Comparison of ENCODE assay signal across 6 cellular contexts in genomic region chr21:27085387-27085786, GRCh38.
"Had no signal": no experiment of that assay in that cellular context is flagged by ENCODE, and none has a peak within 500 bp of the region (broad histone marks: within the 10 kb centered on the region; RNA-seq: fewer than 3 reads in every experiment).

No MANE protein-coding gene starts in this region.

- H3K4me3 ChIP-seq: K562 had no signal

- ATAC-seq: HepG2, K562 had no signal

- H3K27ac Mint-ChIP-seq: IgD-negative memory B cell had no signal

- H3K36me3 Mint-ChIP-seq: IgD-negative memory B cell had no signal

- H3K27me3 Mint-ChIP-seq: IgD-negative memory B cell had no signal

- DNase-seq: IMR-90, KBM-7 had no signal

- H3K27ac ChIP-seq: HL-60 had no signal

- H3K4me3 Mint-ChIP-seq: IgD-negative memory B cell had no signal
